1 cellular context compared by ENCODE assay signal in the genomic region with DNA sequence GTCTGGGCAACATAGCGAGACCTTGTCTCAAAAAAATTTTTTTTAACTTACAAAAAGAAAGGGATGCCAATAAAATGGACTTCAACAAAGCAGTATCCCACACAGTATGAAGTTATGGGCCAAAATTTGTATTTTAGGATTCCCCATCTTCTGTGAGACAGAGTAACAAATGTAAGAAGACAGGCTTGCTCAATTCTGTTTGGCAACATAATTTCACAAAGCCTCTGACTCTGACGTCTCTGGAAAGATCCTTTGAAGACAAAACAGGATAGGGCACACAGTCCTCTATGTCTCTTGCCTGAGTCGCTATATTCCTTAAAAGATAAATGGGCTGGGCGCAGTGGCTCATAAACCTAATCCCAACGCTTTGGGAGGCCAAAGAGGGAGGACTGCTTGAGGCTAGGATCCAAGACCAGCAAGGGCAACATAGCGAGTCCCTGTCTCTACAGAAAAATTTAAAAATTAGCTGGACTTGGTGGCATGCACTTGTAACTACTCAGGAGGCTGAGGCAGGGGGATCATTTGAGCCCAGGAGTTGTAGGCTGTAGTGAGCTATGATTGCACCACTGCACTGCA.
A peak's percentile ranks its signal among the peaks of the same experiment; 100 is the strongest.
TF ChIP-seq lines count a peak whose summit lies in the region.

No MANE protein-coding gene starts in this region.

TF ChIP-seq in K562, 482 proteins besides CTCF, POLR2A, EP300 and RAD21:
- TF ChIP-seq CEBPG (CRISPR knock-in tag; IDR thresholded peaks at IDR 0.05), result no peak
- peak in 1 of 2 experiments; percentile 50; a peak in 2 of 4 replicates for TF ChIP-seq CEBPG (tag; conservative IDR thresholded peaks at IDR 0.05 in 1 of 2, IDR thresholded peaks at IDR 0.05 in 1 of 2)
- TF ChIP-seq, protein P1, sequence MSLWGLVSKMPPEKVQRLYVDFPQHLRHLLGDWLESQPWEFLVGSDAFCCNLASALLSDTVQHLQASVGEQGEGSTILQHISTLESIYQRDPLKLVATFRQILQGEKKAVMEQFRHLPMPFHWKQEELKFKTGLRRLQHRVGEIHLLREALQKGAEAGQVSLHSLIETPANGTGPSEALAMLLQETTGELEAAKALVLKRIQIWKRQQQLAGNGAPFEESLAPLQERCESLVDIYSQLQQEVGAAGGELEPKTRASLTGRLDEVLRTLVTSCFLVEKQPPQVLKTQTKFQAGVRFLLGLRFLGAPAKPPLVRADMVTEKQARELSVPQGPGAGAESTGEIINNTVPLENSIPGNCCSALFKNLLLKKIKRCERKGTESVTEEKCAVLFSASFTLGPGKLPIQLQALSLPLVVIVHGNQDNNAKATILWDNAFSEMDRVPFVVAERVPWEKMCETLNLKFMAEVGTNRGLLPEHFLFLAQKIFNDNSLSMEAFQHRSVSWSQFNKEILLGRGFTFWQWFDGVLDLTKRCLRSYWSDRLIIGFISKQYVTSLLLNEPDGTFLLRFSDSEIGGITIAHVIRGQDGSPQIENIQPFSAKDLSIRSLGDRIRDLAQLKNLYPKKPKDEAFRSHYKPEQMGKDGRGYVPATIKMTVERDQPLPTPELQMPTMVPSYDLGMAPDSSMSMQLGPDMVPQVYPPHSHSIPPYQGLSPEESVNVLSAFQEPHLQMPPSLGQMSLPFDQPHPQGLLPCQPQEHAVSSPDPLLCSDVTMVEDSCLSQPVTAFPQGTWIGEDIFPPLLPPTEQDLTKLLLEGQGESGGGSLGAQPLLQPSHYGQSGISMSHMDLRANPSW (CRISPR knock-in tag; IDR thresholded peaks at IDR 0.05), result 0 out of 2 replicates have a peak, but pooled peaks have one; percentile 6
- no peak for TF ChIP-seq RFX1 (IDR thresholded peaks at IDR 0.05)
- no peak for TF ChIP-seq TFAM (CRISPR knock-in tag; conservative IDR thresholded peaks at IDR 0.05)
- TF ChIP-seq, protein P2, sequence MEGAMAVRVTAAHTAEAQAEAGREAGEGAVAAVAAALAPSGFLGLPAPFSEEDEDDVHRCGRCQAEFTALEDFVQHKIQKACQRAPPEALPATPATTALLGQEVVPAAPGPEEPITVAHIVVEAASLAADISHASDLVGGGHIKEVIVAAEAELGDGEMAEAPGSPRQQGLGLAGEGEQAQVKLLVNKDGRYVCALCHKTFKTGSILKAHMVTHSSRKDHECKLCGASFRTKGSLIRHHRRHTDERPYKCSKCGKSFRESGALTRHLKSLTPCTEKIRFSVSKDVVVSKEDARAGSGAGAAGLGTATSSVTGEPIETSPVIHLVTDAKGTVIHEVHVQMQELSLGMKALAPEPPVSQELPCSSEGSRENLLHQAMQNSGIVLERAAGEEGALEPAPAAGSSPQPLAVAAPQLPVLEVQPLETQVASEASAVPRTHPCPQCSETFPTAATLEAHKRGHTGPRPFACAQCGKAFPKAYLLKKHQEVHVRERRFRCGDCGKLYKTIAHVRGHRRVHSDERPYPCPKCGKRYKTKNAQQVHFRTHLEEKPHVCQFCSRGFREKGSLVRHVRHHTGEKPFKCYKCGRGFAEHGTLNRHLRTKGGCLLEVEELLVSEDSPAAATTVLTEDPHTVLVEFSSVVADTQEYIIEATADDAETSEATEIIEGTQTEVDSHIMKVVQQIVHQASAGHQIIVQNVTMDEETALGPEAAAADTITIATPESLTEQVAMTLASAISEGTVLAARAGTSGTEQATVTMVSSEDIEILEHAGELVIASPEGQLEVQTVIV (CRISPR knock-in tag; IDR thresholded peaks at IDR 0.05; ENCODE audit: borderline replicate concordance), result 0 out of 2 replicates have a peak, but pooled peaks have one; percentile 10
- TF ChIP-seq RBM25 (IDR thresholded peaks at IDR 0.05; ENCODE audit: low read depth, low read length, severe bottlenecking), result peak; percentile 2
- peak; percentile 53; the same call in 1 of the 2 replicates for TF ChIP-seq CEBPB (tag; IDR thresholded peaks at IDR 0.05)
- no peak for TF ChIP-seq TOE1 (IDR thresholded peaks at IDR 0.05; ENCODE audit: borderline replicate concordance)
- TF ChIP-seq TOE1 (CRISPR knock-in tag; IDR thresholded peaks at IDR 0.05; ENCODE audit: borderline replicate concordance, low read depth), result 0 out of 2 replicates have a peak, but pooled peaks have one; percentile 13
